In genomic region chr14:20614038-20614840, GRCh38 we compare ENCODE assay signal across 8 cellular contexts. TPM values are rescaled to one million over a fixed set of nuclear protein-coding genes. Genes with fewer than 3 reads are reported as not detected.
A peak's percentile ranks its signal among the peaks of the same experiment; 100 is the strongest.
DNase-seq lines count a peak whose midpoint lies in the region; ATAC-seq and TF ChIP-seq lines count a peak whose summit lies in the region.

No MANE protein-coding gene starts in this region.

- H3K27ac ChIP-seq in CD8-positive, alpha-beta T cell (ENCODE audit: low read depth, low read length), result no peak overlapping the region
- no peak overlapping the region for H3K27ac ChIP-seq in SJSA1

- POLR2A ChIA-PET in CD8-positive, alpha-beta T cell (lab: Charles Lee), result interaction anchor here (1.0 to 2.5 kb wide), 6 partner anchors 9 to 271 kb away, joined by 4 to 23 read pairs (median 10); partner anchors contain the start of genes PARP2, PIP4P1 and RNASE4

- H3K4me1 ChIP-seq in CD8-positive, alpha-beta T cell (ENCODE audit: insufficient read depth, low read length), result peaks cover 20% of the 10 kb centered on the region
- peaks cover 15% of the 10 kb centered on the region for H3K4me1 ChIP-seq in SJSA1 (replicated peaks)

- H3K4me3 Mint-ChIP-seq in CD8-positive, alpha-beta T cell, result no peak overlapping the region

- intact Hi-C loops in CD8-positive, alpha-beta T cell (cut with DNase I, micrococcal nuclease), result loop anchor here in 1 of 2 experiments (5.0 kb wide), 3 partner anchors 307 to 488 kb away; partner anchors contain the start of genes TMEM253 and TTC5

- no peaks in the 10 kb centered on the region for H3K9me3 Mint-ChIP-seq in CD8-positive, alpha-beta T cell

- H3K27me3 Mint-ChIP-seq in CD8-positive, alpha-beta T cell (ENCODE audit: low read depth), result peaks cover 2% of the 10 kb centered on the region

- no peak for TF ChIP-seq CTCF in CD8-positive, alpha-beta T cell (IDR thresholded peaks at IDR 0.05)
- TF ChIP-seq CTCF in fibroblast of the aortic adventitia (IDR thresholded peaks at IDR 0.05; ENCODE audit: insufficient read depth, low read length), result no peak

- peak overlapping the region; percentile 57 for H3K4me3 ChIP-seq in CD8-positive, alpha-beta T cell (ENCODE audit: low read depth, low read length)
- H3K4me3 ChIP-seq in SJSA1 (peak overlapping the region; percentile 40), fibroblast of the aortic adventitia (ENCODE audit: low read depth, low read length) (peak overlapping the region; percentile 71), skeletal muscle cell (ENCODE audit: low read depth, low read length) (peak overlapping the region; percentile 53)

- no peak for DNase-seq in CD8-positive, alpha-beta T cell
- DNase-seq in SJSA1 (ENCODE audit: low read depth in 1 of 2, low spot score in 2 of 2) (no peak), fibroblast of the aortic adventitia (ENCODE audit: low read depth) (peak; percentile 25), skeletal muscle cell (ENCODE audit: low read depth) (no peak), NCI-H774 (lab: John Stamatoyannopoulos, UW) (no peak), COLO829 (ENCODE audit: low spot score) (no peak), DMS79 treated with DMSO at 0.1 percent for 48 hours (lab: John Stamatoyannopoulos, UW) (no peak)

- no peaks in the 10 kb centered on the region for H3K9me3 ChIP-seq in CD8-positive, alpha-beta T cell (ENCODE audit: low read length)
- no peaks in the 10 kb centered on the region for H3K9me3 ChIP-seq in SJSA1 (replicated peaks)

- H3K27me3 ChIP-seq in CD8-positive, alpha-beta T cell (ENCODE audit: insufficient read depth, low read length), result no peaks in the 10 kb centered on the region
- H3K27me3 ChIP-seq in SJSA1 (replicated peaks), result no peaks in the 10 kb centered on the region

- no peak overlapping the region for H3K27ac Mint-ChIP-seq in CD8-positive, alpha-beta T cell

- peak; percentile 6 for ATAC-seq in CD8-positive, alpha-beta T cell
- ATAC-seq in GM21737 (IDR thresholded peaks at IDR 0.05; ENCODE audit: unreplicated experiment), result peak; percentile 7

- CTCF ChIA-PET in CD8-positive, alpha-beta T cell (lab: Charles Lee), result interaction anchor here (0.5 to 8.3 kb wide), 21 partner anchors 8 to 300 kb away, joined by 3 to 61 read pairs (median 3); partner anchors contain the start of genes APEX1, CCNB1IP1, OSGEP and PARP2

- no peaks in the 10 kb centered on the region for H3K36me3 ChIP-seq in CD8-positive, alpha-beta T cell (ENCODE audit: insufficient read depth, low read length)
- no peaks in the 10 kb centered on the region for H3K36me3 ChIP-seq in SJSA1

- no peaks in the 10 kb centered on the region for H3K36me3 Mint-ChIP-seq in CD8-positive, alpha-beta T cell

- peaks cover 7% of the 10 kb centered on the region for H3K4me1 Mint-ChIP-seq in CD8-positive, alpha-beta T cell (ENCODE audit: low read depth)

RNA-seq across cellular contexts. Expression of gene RNASE12, which starts 23.1 kb away (rescaled TPM):
- not detected for total RNA-seq in CD8-positive, alpha-beta T cell
- not detected in 2 replicates for total RNA-seq in SJSA1 (2014; rRNA removed; shearing (Covaris generic))
- total RNA-seq in fibroblast of the aortic adventitia (ENCODE audit: low replicate concordance), result not detected in 2 replicates

RNA-seq across cellular contexts. Expression of gene RNASE11, which starts 26.4 kb away (rescaled TPM):
- total RNA-seq in CD8-positive, alpha-beta T cell, result not detected
- not detected in 2 replicates for total RNA-seq in SJSA1 (2014; rRNA removed; shearing (Covaris generic))
- not detected in 2 replicates for total RNA-seq in fibroblast of the aortic adventitia (ENCODE audit: low replicate concordance)

RNA-seq across cellular contexts. Expression of gene OR6S1, which starts 27.3 kb away (rescaled TPM):
- not detected for total RNA-seq in CD8-positive, alpha-beta T cell
- not detected in 2 replicates for total RNA-seq in SJSA1 (2014; rRNA removed; shearing (Covaris generic))
- not detected in 2 replicates for total RNA-seq in fibroblast of the aortic adventitia (ENCODE audit: low replicate concordance)

RNA-seq across cellular contexts. Expression of gene RNASE9, which starts 53.4 kb away (rescaled TPM):
- total RNA-seq in CD8-positive, alpha-beta T cell, result not detected
- total RNA-seq in SJSA1 (2014; rRNA removed; shearing (Covaris generic)), result not detected in 2 replicates
- total RNA-seq in fibroblast of the aortic adventitia (ENCODE audit: low replicate concordance), result not detected in 2 replicates
